In the genomic region with DNA sequence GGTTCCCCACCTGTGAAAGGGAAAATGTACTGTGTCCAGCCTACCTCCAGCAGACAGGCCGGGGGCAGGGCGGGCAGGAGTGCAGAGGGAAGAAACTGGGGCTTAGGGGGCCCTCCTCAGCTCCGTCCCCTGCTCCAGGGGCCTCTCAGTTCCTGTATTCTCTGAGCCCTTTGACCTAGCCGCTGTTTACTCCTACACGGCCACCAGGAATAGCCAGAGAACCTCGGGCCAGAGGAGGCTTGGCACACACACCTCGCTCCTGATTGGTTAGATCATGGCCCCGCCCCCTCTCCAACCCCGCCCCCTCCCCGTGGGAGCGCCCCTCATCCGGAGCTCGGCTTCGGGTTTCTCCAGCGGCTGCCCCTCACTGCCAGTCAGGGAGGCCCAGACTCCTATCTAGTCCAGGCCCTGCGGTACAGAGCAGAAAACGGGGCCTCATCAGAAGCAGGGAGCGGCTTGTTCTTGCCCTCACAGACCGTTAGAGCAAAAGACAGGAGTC, we compare ENCODE assay signal across 8 cellular contexts. TPM values are rescaled to one million over a fixed set of nuclear protein-coding genes. Genes with fewer than 3 reads are reported as not detected.
DNase-seq lines count a peak whose midpoint lies in the region; ATAC-seq and TF ChIP-seq lines count a peak whose summit lies in the region.

No MANE protein-coding gene starts in this region.

- H2BK12ac ChIP-seq in trophoblast cell (ENCODE audit: low read length): no peak overlapping the region

- H3K27ac Mint-ChIP-seq in activated naive CD4-positive, alpha-beta T cell treated with anti-CD3 and anti-CD28 coated beads, Interleukin-2, amount 50 U/mL, for 24 hours: no peak overlapping the region

- WGBS in heart right ventricle, 2 donors: 10 to 11% methylated on average over 19 of the region's 19 CpGs
- WGBS in trophoblast cell (ENCODE audit: extremely low coverage, insufficient coverage, insufficient read length): no CpG with 5 or more reads among the region's 19 CpGs

- peaks cover 6% of the 10 kb centered on the region; the same call in 1 of the 2 replicates for H4K20me1 ChIP-seq in Karpas-422 (ENCODE audit: insufficient read depth, low read depth, low read length)

- peak overlapping the region; percentile 47; the same call in 1 of the 2 replicates for H3K4me3 ChIP-seq in Karpas-422 (ENCODE audit: low read length)
- H3K4me3 ChIP-seq in heart right ventricle: peak overlapping the region in 9 of 10 donors; percentile 88 to 100 (median 98)
- no peak overlapping the region for H3K4me3 ChIP-seq in trophoblast cell (ENCODE audit: low read depth, low read length)

- H4K12ac ChIP-seq in trophoblast cell (ENCODE audit: low read depth, low read length): peak overlapping the region; percentile 32

- peak overlapping the region; percentile 58 for H3K18ac ChIP-seq in trophoblast cell (ENCODE audit: low read length)

- H2BK120ac ChIP-seq in trophoblast cell (ENCODE audit: insufficient read depth, low read length, poor library complexity): no peak overlapping the region

- H4K8ac ChIP-seq in trophoblast cell (ENCODE audit: low read depth, low read length): peak overlapping the region; percentile 11

- intact Hi-C loops in heart right ventricle (cut with DNase I): no loop called here

- no peak for TF ChIP-seq CTCF in heart right ventricle (IDR thresholded peaks at IDR 0.05)

- no peak overlapping the region for H3K14ac ChIP-seq in trophoblast cell (ENCODE audit: low read length)

- peak overlapping the region; percentile 54 for H3K4me3 Mint-ChIP-seq in activated naive CD4-positive, alpha-beta T cell treated with anti-CD3 and anti-CD28 coated beads, Interleukin-2, amount 50 U/mL, for 24 hours

- no peaks in the 10 kb centered on the region for H3K9me3 Mint-ChIP-seq in activated naive CD4-positive, alpha-beta T cell treated with anti-CD3 and anti-CD28 coated beads, Interleukin-2, amount 50 U/mL, for 24 hours

- H3K36me3 ChIP-seq in Karpas-422 (ENCODE audit: insufficient read depth, low read length): peaks cover 48% of the 10 kb centered on the region
- peaks cover 0 to 46% (median 40%) of the 10 kb centered on the region in 9 donors for H3K36me3 ChIP-seq in heart right ventricle
- H3K36me3 ChIP-seq in trophoblast cell (ENCODE audit: control insufficient read depth in 1 of 2, insufficient read depth in 2 of 2, low read length in 2 of 2): peaks cover 33 to 37% of the 10 kb centered on the region in 2 experiments

- H3K4me1 Mint-ChIP-seq in activated naive CD4-positive, alpha-beta T cell treated with anti-CD3 and anti-CD28 coated beads, Interleukin-2, amount 50 U/mL, for 24 hours: peaks cover 35% of the 10 kb centered on the region

- no peak overlapping the region for H2AK5ac ChIP-seq in trophoblast cell (ENCODE audit: low read length)

- H3K27ac ChIP-seq in Karpas-422 (ENCODE audit: low read length) (no peak overlapping the region), heart right ventricle (peak overlapping the region; percentile 71 to 98 (median 95)), trophoblast cell (ENCODE audit: low read depth, low read length) (peak overlapping the region; percentile 6)

- H2AFZ ChIP-seq in Karpas-422 (ENCODE audit: low read length): no peak overlapping the region
- H2AFZ ChIP-seq in trophoblast cell (ENCODE audit: insufficient read depth, low read length, poor library complexity): peak overlapping the region; percentile 74

- peak overlapping the region; percentile 61 for H3K4me2 ChIP-seq in Karpas-422 (ENCODE audit: low read depth, low read length, poor library complexity, severe bottlenecking)
- peak overlapping the region; percentile 32 for H3K4me2 ChIP-seq in trophoblast cell (ENCODE audit: low read length)

- H3K79me1 ChIP-seq in trophoblast cell (ENCODE audit: low read length): peaks cover 11% of the 10 kb centered on the region

- H3K4me1 ChIP-seq in Karpas-422 (ENCODE audit: low read length) (peaks cover 42% of the 10 kb centered on the region), heart right ventricle (peaks cover 16 to 41% (median 34%) of the 10 kb centered on the region in 9 donors), trophoblast cell (ENCODE audit: control insufficient read depth in 1 of 2, insufficient read depth in 2 of 2, low read length in 2 of 2) (peaks cover 7 to 22% of the 10 kb centered on the region in 2 experiments)

- H3K27me3 Mint-ChIP-seq in activated naive CD4-positive, alpha-beta T cell treated with anti-CD3 and anti-CD28 coated beads, Interleukin-2, amount 50 U/mL, for 24 hours: no peaks in the 10 kb centered on the region

- no peaks in the 10 kb centered on the region for H3K9me2 ChIP-seq in Karpas-422 (replicated peaks; ENCODE audit: insufficient read depth, low read length)

- DNase-seq in COLO668 (lab: John Stamatoyannopoulos, UW; ENCODE audit: unreplicated experiment): peak; percentile 26
- peak; percentile 87 for DNase-seq in Karpas-422
- peak; percentile 85 to 87 for DNase-seq in heart right ventricle
- peak in 1 of 2 donors; percentile 10 for DNase-seq in trophoblast cell
- no peak for DNase-seq in NCI-H510A (lab: John Stamatoyannopoulos, UW)
- no peak for DNase-seq in cortex of kidney (lab: John Stamatoyannopoulos, UW)

- no peak overlapping the region for H3K4ac ChIP-seq in trophoblast cell (ENCODE audit: low read depth, low read length)

- ATAC-seq in heart right ventricle (peak; percentile 78 to 91 (median 88)), HG03378 (IDR thresholded peaks at IDR 0.05; ENCODE audit: unreplicated experiment) (no peak)

- peak overlapping the region; percentile 49 for H4K91ac ChIP-seq in trophoblast cell (ENCODE audit: low read depth, low read length)

- H2BK5ac ChIP-seq in trophoblast cell (ENCODE audit: low read depth, low read length, poor library complexity): no peak overlapping the region

- H3K9me3 ChIP-seq in Karpas-422 (ENCODE audit: low read length) (peaks cover 5% of the 10 kb centered on the region), heart right ventricle (peaks cover 0 to 21% (median 7%) of the 10 kb centered on the region in 11 donors), trophoblast cell (ENCODE audit: insufficient read depth, low read depth, low read length) (peaks cover 23% of the 10 kb centered on the region)

- H3K27me3 ChIP-seq in Karpas-422 (ENCODE audit: low read length) (no peaks in the 10 kb centered on the region), heart right ventricle (no peaks in the 10 kb centered on the region), trophoblast cell (ENCODE audit: insufficient read depth, low read length) (no peaks in the 10 kb centered on the region)

- no peak overlapping the region for H3K23ac ChIP-seq in trophoblast cell (ENCODE audit: low read length)

- H3K79me2 ChIP-seq in Karpas-422 (ENCODE audit: low read length) (peaks cover 26% of the 10 kb centered on the region), trophoblast cell (ENCODE audit: control insufficient read depth, insufficient read depth, low read length, poor library complexity) (peaks cover 4% of the 10 kb centered on the region)

- H3K36me3 Mint-ChIP-seq in activated naive CD4-positive, alpha-beta T cell treated with anti-CD3 and anti-CD28 coated beads, Interleukin-2, amount 50 U/mL, for 24 hours: peaks cover 33% of the 10 kb centered on the region

- H3K9ac ChIP-seq in Karpas-422 (ENCODE audit: low read length): peak overlapping the region; percentile 41; the same call in 1 of the 2 replicates
- H3K9ac ChIP-seq in trophoblast cell (ENCODE audit: low read length): no peak overlapping the region

RNA-seq across cellular contexts. Expression of gene ST6GALNAC6, which starts 2.2 kb away (rescaled TPM):
- total RNA-seq in Karpas-422 (2014; rRNA removed; shearing (Covaris generic); ENCODE audit: low replicate concordance): 21.7 and 55.7 TPM in 2 replicates
- 10 to 100 TPM; 32.8 to 52.0 (median 44.7) TPM for total RNA-seq in heart right ventricle
- 10 to 100 TPM; 33.0 to 40.5 TPM for polyA plus RNA-seq in heart right ventricle
- 9.1 and 10.5 TPM in 2 replicates for polyA plus RNA-seq in trophoblast cell (2013)

RNA-seq across cellular contexts. Expression of gene ST6GALNAC4, which starts 19.6 kb away (rescaled TPM):
- 23.5 and 41.6 TPM in 2 replicates for total RNA-seq in Karpas-422 (2014; rRNA removed; shearing (Covaris generic); ENCODE audit: low replicate concordance)
- 10 to 100 TPM; 23.2 to 52.9 (median 33.9) TPM for total RNA-seq in heart right ventricle
- 10 to 100 TPM; 10.8 to 48.6 TPM for polyA plus RNA-seq in heart right ventricle
- polyA plus RNA-seq in trophoblast cell (2013): 5.3 and 5.4 TPM in 2 replicates

RNA-seq across cellular contexts. Expression of gene AK1, which starts 19.8 kb away (rescaled TPM):
- 1.0 and 32.6 TPM in 2 replicates for total RNA-seq in Karpas-422 (2014; rRNA removed; shearing (Covaris generic); ENCODE audit: low replicate concordance)
- total RNA-seq in heart right ventricle: 100 to 1,000 TPM; 553 to 918 (median 731) TPM
- 1,000 to 10,000 TPM in 1 of 2 donors, 100 to 1,000 TPM in 1; 500 to 1,050 TPM for polyA plus RNA-seq in heart right ventricle
- 33.2 and 34.2 TPM in 2 replicates for polyA plus RNA-seq in trophoblast cell (2013)

RNA-seq across cellular contexts. Expression of gene PIP5KL1, which starts 33.3 kb away (rescaled TPM):
- total RNA-seq in Karpas-422 (2014; rRNA removed; shearing (Covaris generic); ENCODE audit: low replicate concordance): 2.7 and 3.1 TPM in 2 replicates
- under 1 TPM in 7 of 10 donors, not detected in 3; 0.25 to 0.59 (median 0.47) TPM for total RNA-seq in heart right ventricle
- polyA plus RNA-seq in heart right ventricle: under 1 TPM in 1 of 2 donors, not detected in 1; 0.28 TPM
- polyA plus RNA-seq in trophoblast cell (2013): 2.9 and 3.3 TPM in 2 replicates

RNA-seq across cellular contexts. Expression of gene DPM2, which starts 40.4 kb away (rescaled TPM):
- total RNA-seq in Karpas-422 (2014; rRNA removed; shearing (Covaris generic); ENCODE audit: low replicate concordance): 21.5 and 34.4 TPM in 2 replicates
- total RNA-seq in heart right ventricle: 10 to 100 TPM in 8 of 10 donors, 1 to 10 TPM in 2; 7.2 to 15.4 (median 12.3) TPM
- 10 to 100 TPM; 16.7 to 31.1 TPM for polyA plus RNA-seq in heart right ventricle
- 27.7 and 31.0 TPM in 2 replicates for polyA plus RNA-seq in trophoblast cell (2013)

Comparison
In these comparisons a context has a peak if more than half of its experiments do, and no peak if none do; other contexts are left out.
1. DNase-seq: peak in COLO668 (single experiment), Karpas-422 (single experiment) and heart right ventricle (2 of 2); none in NCI-H510A (single experiment) and cortex of kidney (single experiment).
2. RNA of gene AK1, which starts 19.8 kb away (total RNA-seq): 553 to 918 TPM in heart right ventricle; 1.0 to 32.6 TPM in Karpas-422; every median in the first group is over 10 times any median in the second.